Comparison of ENCODE assay signal across 31 cellular contexts in genomic region chr7:150855046-150855445, GRCh38. TPM values are rescaled to one million over a fixed set of nuclear protein-coding genes. Genes with fewer than 3 reads are reported as not detected.
"Had no signal": no experiment of that assay in that cellular context is flagged by ENCODE, and none has a peak within 500 bp of the region (broad histone marks: within the 10 kb centered on the region; RNA-seq: fewer than 3 reads in every experiment).

No MANE protein-coding gene starts in this region.

- H3K4me1 ChIP-seq: body of pancreas, thyroid gland had no signal

- H3K4me2 ChIP-seq: hepatocyte had no signal

- H3K36me3 ChIP-seq: cardiac muscle cell, thyroid gland had no signal

- H2AFZ ChIP-seq: hepatocyte had no signal

- H3K27ac Mint-ChIP-seq: activated naive CD4-positive, alpha-beta T cell treated with anti-CD3 and anti-CD28 coated beads, Interleukin-2, amount 50 U/mL, for 24 hours; activated T-helper 1 cell treated with anti-CD3 and anti-CD28 coated beads, Interleukin-12 subunit alpha, Interleukin-12 subunit beta, Interleukin-2, Interleukin-4 antibody, amounts not matched to agents 30 ng/mL and 10 ng/mL and 1 ng/mL, durations not matched to agents 14 hours and 24 hours and 36 hours; immature natural killer cell; memory B cell; T-cell had no signal

- DNase-seq: activated CD4-positive, alpha-beta T cell treated with anti-CD3 and anti-CD28 coated beads for 1 hour; activated CD4-positive, alpha-beta T cell treated with anti-CD3 and anti-CD28 coated beads, Interleukin-2, amount 50 U/mL, for 1 hour; activated gamma-delta T cell; activated T-cell treated with anti-CD3 and anti-CD28 coated beads for 4 hours; anterior cingulate cortex; body of pancreas; dermis blood vessel endothelial cell; effector memory CD4-positive, alpha-beta T cell; foreskin melanocyte; glutamatergic neuron; immature natural killer cell; kidney glomerular epithelial cell; left ventricle myocardium superior; retina; stimulated activated CD4-positive, alpha-beta T cell treated with anti-CD3 and anti-CD28 coated beads, Interleukin-4, amount 100 ng/mL, for 24 hours; stimulated activated naive CD8-positive, alpha-beta T cell treated with anti-CD3 and anti-CD28 coated beads, Interleukin-15, Interleukin-2, amounts not matched to agents 100 U/mL and 50 U/mL, for 24 hours; substantia nigra; thyroid gland had no signal

- H3K9me3 Mint-ChIP-seq: activated naive CD4-positive, alpha-beta T cell treated with anti-CD3 and anti-CD28 coated beads, Interleukin-2, amount 50 U/mL, for 24 hours; activated T-helper 1 cell treated with anti-CD3 and anti-CD28 coated beads, Interleukin-12 subunit alpha, Interleukin-12 subunit beta, Interleukin-2, Interleukin-4 antibody, amounts not matched to agents 30 ng/mL and 10 ng/mL and 1 ng/mL, durations not matched to agents 14 hours and 24 hours and 36 hours; immature natural killer cell; memory B cell; neural crest cell; T-cell had no signal

- H3K4me3 Mint-ChIP-seq: activated naive CD4-positive, alpha-beta T cell treated with anti-CD3 and anti-CD28 coated beads, Interleukin-2, amount 50 U/mL, for 24 hours; activated T-helper 1 cell treated with anti-CD3 and anti-CD28 coated beads, Interleukin-12 subunit alpha, Interleukin-12 subunit beta, Interleukin-2, Interleukin-4 antibody, amounts not matched to agents 30 ng/mL and 10 ng/mL and 1 ng/mL, durations not matched to agents 14 hours and 24 hours and 36 hours; immature natural killer cell; memory B cell; neural crest cell; T-cell had no signal

- H3K36me3 Mint-ChIP-seq: activated naive CD4-positive, alpha-beta T cell treated with anti-CD3 and anti-CD28 coated beads, Interleukin-2, amount 50 U/mL, for 24 hours; immature natural killer cell; memory B cell; T-cell had no signal

- H3K27me3 ChIP-seq: body of pancreas, cardiac muscle cell, hepatocyte, thyroid gland had no signal

- FAIRE-seq: endothelial cell of umbilical vein, TTC549, urothelium cell line had no signal

- H3K27ac ChIP-seq: body of pancreas, cardiac muscle cell, hepatocyte, thyroid gland had no signal

- H3K4me1 Mint-ChIP-seq: activated naive CD4-positive, alpha-beta T cell treated with anti-CD3 and anti-CD28 coated beads, Interleukin-2, amount 50 U/mL, for 24 hours; immature natural killer cell; neural crest cell; T-cell had no signal

- H3K79me2 ChIP-seq: hepatocyte had no signal

- H3K9me3 ChIP-seq: body of pancreas, thyroid gland had no signal

- H3K4me3 ChIP-seq: body of pancreas, cardiac muscle cell, hepatocyte, thyroid gland had no signal

RNA-seq across cellular contexts. Expression of gene AOC1, which starts 2.7 kb away (rescaled TPM):
- total RNA-seq: activated CD8-positive, alpha-beta memory T cell treated with anti-CD3 and anti-CD28 coated beads for 36 hours; activated T-helper 1 cell treated with anti-CD3 and anti-CD28 coated beads, Interleukin-12 subunit alpha, Interleukin-12 subunit beta, Interleukin-2, Interleukin-4 antibody, amounts not matched to agents 30 ng/mL and 10 ng/mL and 1 ng/mL, durations not matched to agents 14 hours and 24 hours and 36 hours; dermis blood vessel endothelial cell; endothelial cell of umbilical vein; neural crest cell; omental fat pad had no signal
- polyA plus RNA-seq: cardiac muscle cell, endothelial cell of umbilical vein, immature natural killer cell had no signal

RNA-seq across cellular contexts. Expression of gene TMEM176A, which starts 54.5 kb away (rescaled TPM):
- total RNA-seq: activated CD8-positive, alpha-beta memory T cell treated with anti-CD3 and anti-CD28 coated beads for 36 hours; activated T-helper 1 cell treated with anti-CD3 and anti-CD28 coated beads, Interleukin-12 subunit alpha, Interleukin-12 subunit beta, Interleukin-2, Interleukin-4 antibody, amounts not matched to agents 30 ng/mL and 10 ng/mL and 1 ng/mL, durations not matched to agents 14 hours and 24 hours and 36 hours; dermis blood vessel endothelial cell; endothelial cell of umbilical vein; myocyte had no signal
- polyA plus RNA-seq: endothelial cell of umbilical vein had no signal

RNA-seq across cellular contexts. Expression of gene TMEM176B, which starts 54.9 kb away (rescaled TPM):
- total RNA-seq: activated CD8-positive, alpha-beta memory T cell treated with anti-CD3 and anti-CD28 coated beads for 36 hours; activated T-helper 1 cell treated with anti-CD3 and anti-CD28 coated beads, Interleukin-12 subunit alpha, Interleukin-12 subunit beta, Interleukin-2, Interleukin-4 antibody, amounts not matched to agents 30 ng/mL and 10 ng/mL and 1 ng/mL, durations not matched to agents 14 hours and 24 hours and 36 hours; dermis blood vessel endothelial cell; endothelial cell of umbilical vein; myocyte had no signal
